8 cellular contexts compared by ENCODE assay signal in genomic region chr2:158998486-158999248, GRCh38. TPM values are rescaled to one million over a fixed set of nuclear protein-coding genes. Genes with fewer than 3 reads are reported as not detected.
DNase-seq lines count a peak whose midpoint lies in the region; ATAC-seq and TF ChIP-seq lines count a peak whose summit lies in the region.

No MANE protein-coding gene starts in this region.

- H3K9me3 ChIP-seq in right atrium auricular region (no peaks in the 10 kb centered on the region), lung (ENCODE audit: control insufficient read depth in 2 of 2, insufficient read depth in 1 of 2, low read length in 1 of 2) (no peaks in the 10 kb centered on the region)

- no peak for DNase-seq in right atrium auricular region (ENCODE audit: low spot score)
- no peak for DNase-seq in cardiac septum (ENCODE audit: low spot score)
- DNase-seq in lung (ENCODE audit: low spot score), result no peak
- DNase-seq in activated gamma-delta T cell (lab: John Stamatoyannopoulos, UW), result no peak
- DNase-seq in activated naive CD4-positive, alpha-beta T cell (lab: John Stamatoyannopoulos, UW), result no peak
- DNase-seq in stimulated activated naive CD8-positive, alpha-beta T cell treated with anti-CD3 and anti-CD28 coated beads, Interleukin-15, Interleukin-2, amounts not matched to agents 100 U/mL and 50 U/mL, for 24 hours, result no peak

- H3K9me3 Mint-ChIP-seq in brain, result peaks cover 0 to 2% (median 0%) of the 10 kb centered on the region in 5 experiments

- ATAC-seq in lung (ENCODE audit: insufficient read depth, low FRiP score), result no peak
- ATAC-seq in HG03571 (IDR thresholded peaks at IDR 0.05; ENCODE audit: unreplicated experiment), result no peak
- ATAC-seq in stimulated activated naive CD8-positive, alpha-beta T cell treated with anti-CD3 and anti-CD28 coated beads, Interleukin-15, Interleukin-2, amounts not matched to agents 100 U/mL and 50 U/mL, for 24 hours, result no peak

- peaks cover 46% of the 10 kb centered on the region for H3K4me1 Mint-ChIP-seq in brain

- H3K27ac ChIP-seq in right atrium auricular region, result peak overlapping the region; percentile 18 to 39
- peak overlapping the region; percentile 48 to 66 for H3K27ac ChIP-seq in lung (ENCODE audit: low read depth in 1 of 2, low read length in 1 of 2)

- H3K4me1 ChIP-seq in right atrium auricular region, result peaks cover 0 to 83% of the 10 kb centered on the region in 2 donors
- H3K4me1 ChIP-seq in lung (ENCODE audit: control insufficient read depth in 2 of 2, insufficient read depth in 2 of 2, low read length in 2 of 2), result peaks cover 20 to 37% of the 10 kb centered on the region in 2 donors

- H3K4me3 ChIP-seq in right atrium auricular region (no peak overlapping the region), lung (no peak overlapping the region)

- WGBS in lung, 2 donors, result 59 to 79% methylated on average over 9 of the region's 9 CpGs

- peak overlapping the region in 3 of 5 experiments; percentile 20 to 90 (median 33) for H3K27ac Mint-ChIP-seq in brain

- peaks cover 9% of the 10 kb centered on the region for H3K36me3 Mint-ChIP-seq in brain

- intact Hi-C loops in cardiac septum (cut with DNase I), result no loop called here

- no peaks in the 10 kb centered on the region for H3K27me3 Mint-ChIP-seq in brain

- TF ChIP-seq CTCF in right atrium auricular region (IDR thresholded peaks at IDR 0.05), result no peak
- TF ChIP-seq CTCF in brain (conservative IDR thresholded peaks at IDR 0.05), result no peak
- TF ChIP-seq CTCF in lung (IDR thresholded peaks at IDR 0.05; ENCODE audit: control extremely low read depth, extremely low read depth), result no peak

- H3K27me3 ChIP-seq in right atrium auricular region (no peaks in the 10 kb centered on the region), lung (ENCODE audit: control insufficient read depth, insufficient read depth) (no peaks in the 10 kb centered on the region)

- H3K4me3 Mint-ChIP-seq in brain, result peak overlapping the region in 1 of 5 experiments; percentile 4

- peaks cover 5% of the 10 kb centered on the region for H3K36me3 ChIP-seq in right atrium auricular region
- H3K36me3 ChIP-seq in lung (ENCODE audit: control insufficient read depth in 2 of 2, insufficient read depth in 2 of 2, low read length in 2 of 2), result peaks cover 2 to 6% of the 10 kb centered on the region in 2 donors

RNA-seq across cellular contexts. Expression of gene TANC1, which starts 30.2 kb away (rescaled TPM):
- 10 to 100 TPM; 51.8 to 58.9 TPM for total RNA-seq in right atrium auricular region
- 55.6 TPM for total RNA-seq in cardiac septum
- 3.3 TPM for polyA plus RNA-seq in brain (ENCODE audit: insufficient read depth, low read depth, low replicate concordance)
- 10 to 100 TPM; 42.2 to 99.5 TPM for total RNA-seq in lung
- 10 to 100 TPM; 14.3 to 32.4 TPM for polyA plus RNA-seq in lung
